Comparison of ENCODE assay signal across 21 cellular contexts in genomic region chr7:39535064-39535463, GRCh38.
"Had no signal": no experiment of that assay in that cellular context is flagged by ENCODE, and none has a peak within 500 bp of the region (broad histone marks: within the 10 kb centered on the region; RNA-seq: fewer than 3 reads in every experiment).

No MANE protein-coding gene starts in this region.

- H3K27me3 ChIP-seq: MG63 had no signal

- H3K9me3 ChIP-seq: MG63 had no signal

- H3K4me3 Mint-ChIP-seq: activated CD8-positive, alpha-beta T cell treated with anti-CD3 and anti-CD28 coated beads for 36 hours; activated T-cell treated with anti-CD3 and anti-CD28 coated beads, Interleukin-2, amount 50 U/mL, for 72 hours; brain; IgD-negative memory B cell; T-helper 1 cell treated with Interleukin-12 subunit alpha and Interleukin-12 subunit beta and Interleukin-4 antibody, amounts not matched to agents 30 μg/mL and 1 μg/mL, for 36 hours had no signal

- H3K36me3 ChIP-seq: MG63 had no signal

- DNase-seq: activated CD4-positive, alpha-beta T cell treated with anti-CD3 and anti-CD28 coated beads for 4 hours; activated CD8-positive, alpha-beta memory T cell treated with anti-CD3 and anti-CD28 coated beads, Interleukin-2, amount 50 U/mL, for 4 hours; activated CD8-positive, alpha-beta T cell treated with anti-CD3 and anti-CD28 coated beads for 36 hours; activated naive CD4-positive, alpha-beta T cell treated with anti-CD3 and anti-CD28 coated beads, Interleukin-2, amount 50 U/mL, for 16 hours; activated T-cell treated with anti-CD3 and anti-CD28 coated beads, Interleukin-2, amount 50 U/mL, for 72 hours; amygdala; KG1; MG63; MV-4-11; NCI-H1092 treated with DMSO at 0.1 percent for 48 hours; NCI-H1436; NCI-H1694 treated with DMSO at 0.1 percent for 48 hours; NCI-H2081; NCI-H524; PC-3; SHP77 treated with DMSO at 0.1 percent for 48 hours had no signal

- ATAC-seq: activated CD4-positive, CD25-positive, alpha-beta regulatory T cell treated with anti-CD3 and anti-CD28 coated beads, Interleukin-2, amount 50 U/mL, for 24 hours; activated CD8-positive, alpha-beta T cell treated with anti-CD3 and anti-CD28 coated beads for 36 hours; activated T-cell treated with anti-CD3 and anti-CD28 coated beads, Interleukin-2, amount 50 U/mL, for 72 hours; PC-3 had no signal

- H3K27ac Mint-ChIP-seq: activated CD8-positive, alpha-beta T cell treated with anti-CD3 and anti-CD28 coated beads for 36 hours; activated T-cell treated with anti-CD3 and anti-CD28 coated beads, Interleukin-2, amount 50 U/mL, for 72 hours; activated T-helper 2 cell treated with anti-CD3 and anti-CD28 coated beads, Interferon-gamma antibody, Interleukin-2, Interleukin-4, amounts not matched to agents 10 μg/mL and 5 μg/mL and 100 μg/mL, durations not matched to agents 14 hours and 24 hours and 36 hours; IgD-negative memory B cell; T-helper 1 cell treated with Interleukin-12 subunit alpha and Interleukin-12 subunit beta and Interleukin-4 antibody, amounts not matched to agents 30 μg/mL and 1 μg/mL, for 36 hours had no signal

- H3K4me1 Mint-ChIP-seq: IgD-negative memory B cell had no signal

- H3K27me3 Mint-ChIP-seq: activated CD8-positive, alpha-beta T cell treated with anti-CD3 and anti-CD28 coated beads for 36 hours; brain had no signal

- H3K9me3 Mint-ChIP-seq: activated CD8-positive, alpha-beta T cell treated with anti-CD3 and anti-CD28 coated beads for 36 hours; activated T-cell treated with anti-CD3 and anti-CD28 coated beads, Interleukin-2, amount 50 U/mL, for 72 hours; activated T-helper 2 cell treated with anti-CD3 and anti-CD28 coated beads, Interferon-gamma antibody, Interleukin-2, Interleukin-4, amounts not matched to agents 10 μg/mL and 5 μg/mL and 100 μg/mL, durations not matched to agents 14 hours and 24 hours and 36 hours; brain; T-helper 1 cell treated with Interleukin-12 subunit alpha and Interleukin-12 subunit beta and Interleukin-4 antibody, amounts not matched to agents 30 μg/mL and 1 μg/mL, for 36 hours had no signal

- H3K36me3 Mint-ChIP-seq: brain, IgD-negative memory B cell had no signal

- H3K4me3 ChIP-seq: MG63 had no signal
